14 cellular contexts compared by ENCODE assay signal in genomic region chr4:162610116-162610515, GRCh38.
DNase-seq lines count a peak whose midpoint lies in the region; ATAC-seq, FAIRE-seq and TF ChIP-seq lines count a peak whose summit lies in the region.
"Had no signal": no experiment of that assay in that cellular context is flagged by ENCODE, and none has a peak within 500 bp of the region (broad histone marks: within the 10 kb centered on the region; RNA-seq: fewer than 3 reads in every experiment).

No MANE protein-coding gene starts in this region.

- FAIRE-seq in D721Med (lab: Jason Lieb, UNC) (peak; percentile 46), RCC 7860 (lab: Jason Lieb, UNC) (no peak)
- FAIRE-seq: HepG2 had no signal

- no peak overlapping the region for H3K4me3 Mint-ChIP-seq in endothelial cell (ENCODE audit: unreplicated experiment)
- H3K4me3 Mint-ChIP-seq in neural progenitor cell = no peak overlapping the region
- H3K4me3 Mint-ChIP-seq: CD14-positive monocyte; CD8-positive, alpha-beta T cell had no signal

- H3K27me3 ChIP-seq in HUES6 (ENCODE audit: control insufficient read depth, insufficient read depth, low read length) (no peaks in the 10 kb centered on the region), neural progenitor cell (no peaks in the 10 kb centered on the region), mammary epithelial cell (ENCODE audit: insufficient read depth, low read length) (no peaks in the 10 kb centered on the region)

- H4K20me1 ChIP-seq in neural progenitor cell (ENCODE audit: low read depth) = no peaks in the 10 kb centered on the region
- no peaks in the 10 kb centered on the region for H4K20me1 ChIP-seq in mammary epithelial cell (ENCODE audit: insufficient read depth, low read length)

- in situ Hi-C loops in mammary epithelial cell (cut with MboI; ENCODE audit: low sequenced_read_pairs in 2 of 2) = no loop called here

- H3K9ac ChIP-seq in HUES6 (ENCODE audit: low read length) = no peak overlapping the region
- no peak overlapping the region for H3K9ac ChIP-seq in neural progenitor cell
- H3K9ac ChIP-seq in mammary epithelial cell (ENCODE audit: insufficient read depth, low read length) = no peak overlapping the region

- H3K9me3 Mint-ChIP-seq in endothelial cell (ENCODE audit: unreplicated experiment) = no peaks in the 10 kb centered on the region
- H3K9me3 Mint-ChIP-seq in neural progenitor cell = no peaks in the 10 kb centered on the region

- no peak for TF ChIP-seq CTCF in D721Med (IDR thresholded peaks at IDR 0.05; ENCODE audit: insufficient read depth, missing control alignments)
- TF ChIP-seq CTCF in endothelial cell (IDR thresholded peaks at IDR 0.05; ENCODE audit: unreplicated experiment) = no peak
- no peak for TF ChIP-seq CTCF in neural progenitor cell (IDR thresholded peaks at IDR 0.05)
- TF ChIP-seq CTCF in mammary epithelial cell (conservative IDR thresholded peaks at IDR 0.05 in 1 of 2, IDR thresholded peaks at IDR 0.05 in 1 of 2; ENCODE audit: extremely low read depth in 1 of 2, insufficient read depth in 1 of 2, low read depth in 1 of 2, low read length in 2 of 2) = no peak

- H3K4me1 ChIP-seq in HUES6 (ENCODE audit: control insufficient read depth, insufficient read depth, low read length) (peaks cover 10% of the 10 kb centered on the region; the same call in 1 of the 2 replicates), neural progenitor cell (peaks cover 24% of the 10 kb centered on the region), mammary epithelial cell (ENCODE audit: insufficient read depth, low read length) (no peaks in the 10 kb centered on the region)

- H3K27me3 Mint-ChIP-seq in endothelial cell (ENCODE audit: unreplicated experiment) (no peaks in the 10 kb centered on the region), neural progenitor cell (ENCODE audit: insufficient read depth, low read depth) (no peaks in the 10 kb centered on the region)

- H3K27ac Mint-ChIP-seq in endothelial cell (ENCODE audit: unreplicated experiment) (peak overlapping the region; percentile 38), neural progenitor cell (peak overlapping the region; percentile 50)
- H3K27ac Mint-ChIP-seq: CD14-positive monocyte; CD8-positive, alpha-beta T cell had no signal

- H3K27ac ChIP-seq in HUES6 (ENCODE audit: low read depth, low read length) (peak overlapping the region; percentile 29; the same call in 1 of the 2 replicates), neural progenitor cell (peak overlapping the region; percentile 60), mammary epithelial cell (ENCODE audit: insufficient read depth, low read depth, low read length) (no peak overlapping the region)
- H3K27ac ChIP-seq: 22Rv1 had no signal

- H3K36me3 ChIP-seq in HUES6 (ENCODE audit: control insufficient read depth, insufficient read depth, low read length) (no peaks in the 10 kb centered on the region), neural progenitor cell (no peaks in the 10 kb centered on the region), mammary epithelial cell (ENCODE audit: insufficient read depth, low read length) (no peaks in the 10 kb centered on the region)

- H2AFZ ChIP-seq in neural progenitor cell (replicated peaks) = no peak overlapping the region
- no peak overlapping the region for H2AFZ ChIP-seq in mammary epithelial cell (ENCODE audit: low read depth, low read length)

- no peak for DNase-seq in D721Med (ENCODE audit: insufficient read length, low spot score)
- DNase-seq in endothelial cell (ENCODE audit: low spot score) = no peak
- DNase-seq in neural progenitor cell (ENCODE audit: low spot score) = peak; percentile 72
- DNase-seq in RCC 7860 (ENCODE audit: low spot score) = no peak
- DNase-seq in NCI-H526 (lab: John Stamatoyannopoulos, UW) = no peak
- no peak for DNase-seq in mammary epithelial cell
- DNase-seq: CD8-positive, alpha-beta T cell; COR-L47; GF-D8 had no signal

- H3F3A ChIP-seq in neural progenitor cell (ENCODE audit: low read depth) = peaks cover 5% of the 10 kb centered on the region

- intact Hi-C loops in mammary epithelial cell (cut with micrococcal nuclease) = no loop called here

- 0 out of 2 replicates have a peak, but pooled peaks cover 3% of the 10 kb centered on the region for H3K9me3 ChIP-seq in HUES6 (ENCODE audit: control insufficient read depth, insufficient read depth, low read depth, low read length)
- H3K9me3 ChIP-seq in neural progenitor cell (ENCODE audit: low read depth) = no peaks in the 10 kb centered on the region
- H3K9me3 ChIP-seq in mammary epithelial cell (replicated peaks; ENCODE audit: insufficient read depth, low read length) = no peaks in the 10 kb centered on the region

- H3K4me2 ChIP-seq in neural progenitor cell = peak overlapping the region; percentile 70
- H3K4me2 ChIP-seq in mammary epithelial cell (ENCODE audit: insufficient read depth, low read depth, low read length) = no peak overlapping the region

- ATAC-seq in GM19023 (IDR thresholded peaks at IDR 0.05; ENCODE audit: unreplicated experiment) = no peak
- ATAC-seq: CD8-positive, alpha-beta T cell; HepG2 had no signal

- H3K4me3 ChIP-seq in HUES6 (ENCODE audit: low read depth, low read length) (no peak overlapping the region), neural progenitor cell (peak overlapping the region; percentile 3), mammary epithelial cell (replicated peaks in 1 of 3; ENCODE audit: insufficient read depth in 1 of 3, low read depth in 2 of 3, low read length in 3 of 3) (no peak overlapping the region)

- BruUV-seq in mammary epithelial cell (replicated peaks; lab: Mats Ljungman, UMichigan) = no TSS peak

- dilution Hi-C loops in mammary epithelial cell (cut with HindIII; ENCODE audit: low sequenced_read_pairs) = no loop called here

- CTCF ChIA-PET in mammary epithelial cell (lab: Charles Lee; ENCODE audit: low non-redundant PET) = no interaction called here

- H3K79me2 ChIP-seq in neural progenitor cell (ENCODE audit: low read depth) = no peaks in the 10 kb centered on the region
- no peaks in the 10 kb centered on the region for H3K79me2 ChIP-seq in mammary epithelial cell (ENCODE audit: insufficient read depth, low read length)

- H3K36me3 Mint-ChIP-seq in endothelial cell (ENCODE audit: low read depth, unreplicated experiment) (no peaks in the 10 kb centered on the region), neural progenitor cell (no peaks in the 10 kb centered on the region)
- H3K36me3 Mint-ChIP-seq: CD14-positive monocyte; CD8-positive, alpha-beta T cell had no signal

- peaks cover 2% of the 10 kb centered on the region for H3K4me1 Mint-ChIP-seq in endothelial cell (ENCODE audit: unreplicated experiment)
- H3K4me1 Mint-ChIP-seq in neural progenitor cell = peaks cover 9% of the 10 kb centered on the region
- H3K4me1 Mint-ChIP-seq: CD14-positive monocyte had no signal
